Comparison of ENCODE assay signal across 19 cellular contexts in genomic region chr1:22676916-22677601, GRCh38. TPM values are rescaled to one million over a fixed set of nuclear protein-coding genes. Genes with fewer than 3 reads are reported as not detected.
A peak's percentile ranks its signal among the peaks of the same experiment; 100 is the strongest.
DNase-seq lines count a peak whose midpoint lies in the region; ATAC-seq and TF ChIP-seq lines count a peak whose summit lies in the region.
"Had no signal": no experiment of that assay in that cellular context is flagged by ENCODE, and none has a peak within 500 bp of the region (broad histone marks: within the 10 kb centered on the region; RNA-seq: fewer than 3 reads in every experiment).

No MANE protein-coding gene starts in this region.

- peak; percentile 54 for ATAC-seq in mucosa of descending colon
- ATAC-seq in HG02642 (IDR thresholded peaks at IDR 0.05; ENCODE audit: poor library complexity, unreplicated experiment): no peak

- H3K9me3 ChIP-seq in mucosa of descending colon (no peaks in the 10 kb centered on the region), tibial nerve (no peaks in the 10 kb centered on the region), thyroid gland (no peaks in the 10 kb centered on the region)
- H3K9me3 ChIP-seq: Caco-2 had no signal

- WGBS in tibial nerve, 2 donors: 47 to 56% methylated on average over 20 to 29 of the region's 38 CpGs
- WGBS in thyroid gland, 2 donors: 60 to 65% methylated on average over 25 to 38 of the region's 38 CpGs

- no peaks in the 10 kb centered on the region for H3K36me3 ChIP-seq in mucosa of descending colon (ENCODE audit: low read depth)
- no peaks in the 10 kb centered on the region for H3K36me3 ChIP-seq in tibial nerve
- no peaks in the 10 kb centered on the region for H3K36me3 ChIP-seq in thyroid gland

- no peak overlapping the region for H3K4me3 ChIP-seq in mucosa of descending colon
- no peak overlapping the region for H3K4me3 ChIP-seq in tibial nerve
- H3K4me3 ChIP-seq in thyroid gland (replicated peaks in 1 of 3): no peak overlapping the region

- H3K27ac ChIP-seq in tibial nerve (peak overlapping the region in 3 of 4 donors; percentile 50 to 84 (median 56)), thyroid gland (no peak overlapping the region)

- intact Hi-C loops in mucosa of descending colon (cut with DNase I, micrococcal nuclease): no loop called here
- intact Hi-C loops in thyroid gland (cut with DNase I): no loop called here

- TF ChIP-seq CTCF in mucosa of descending colon (IDR thresholded peaks at IDR 0.05): no peak
- no peak for TF ChIP-seq CTCF in tibial nerve (IDR thresholded peaks at IDR 0.05)
- no peak for TF ChIP-seq CTCF in thyroid gland (IDR thresholded peaks at IDR 0.05)

- peak; percentile 23 for DNase-seq in NCI-H146 treated with DMSO at 0.1 percent for 48 hours (lab: John Stamatoyannopoulos, UW; ENCODE audit: unreplicated experiment)
- DNase-seq in astrocyte of the hippocampus (ENCODE audit: low read depth, low spot score): peak; percentile 28
- DNase-seq in mucosa of descending colon: peak in 1 of 3 donors; percentile 51
- DNase-seq in tibial nerve (ENCODE audit: low spot score in 2 of 2): no peak
- DNase-seq in thyroid gland: no peak
- DNase-seq in activated T-cell treated with anti-CD3 and anti-CD28 coated beads for 4 hours: no peak
- DNase-seq: Caco-2; CD4-positive, CD25-positive, alpha-beta regulatory T cell; DMS79; GOT3; KG1; NCI-H1694 treated with DMSO at 0.1 percent for 48 hours; NCI-H2107; NCI-H226; NCI-H526 treated with DMSO at 0.1 percent for 48 hours; OCI-M1; SIG-M5 had no signal

- H3K27me3 ChIP-seq in tibial nerve (peaks cover 0 to 20% of the 10 kb centered on the region in 2 donors), thyroid gland (no peaks in the 10 kb centered on the region)

- TF ChIP-seq POLR2A in tibial nerve (IDR thresholded peaks at IDR 0.05) (no peak), thyroid gland (IDR thresholded peaks at IDR 0.05) (no peak)

- TF ChIP-seq EP300 in tibial nerve (IDR thresholded peaks at IDR 0.05): peak in 1 of 2 donors; percentile 73

- no peaks in the 10 kb centered on the region for H3K4me1 ChIP-seq in mucosa of descending colon (ENCODE audit: low read depth)
- peaks cover 0 to 24% (median 4%) of the 10 kb centered on the region in 4 donors for H3K4me1 ChIP-seq in tibial nerve
- no peaks in the 10 kb centered on the region for H3K4me1 ChIP-seq in thyroid gland
- H3K4me1 ChIP-seq: Caco-2 had no signal

RNA-seq across cellular contexts. Expression of gene C1QB, which starts 24.0 kb away (rescaled TPM):
- total RNA-seq in mucosa of descending colon (100 to 1,000 TPM in 2 of 3 donors, 10 to 100 TPM in 1; 36.9 to 217 (median 215) TPM), tibial nerve (100 to 1,000 TPM; 252 to 592 (median 411) TPM), thyroid gland (100 to 1,000 TPM in 3 of 4 donors, 10 to 100 TPM in 1; 83.4 to 258 (median 146) TPM)
- total RNA-seq: B cell; Caco-2; CD4-positive, CD25-positive, alpha-beta regulatory T cell had no signal

RNA-seq across cellular contexts. Expression of gene EPHB2, which starts 33.6 kb away (rescaled TPM):
- 10 to 100 TPM; 22.7 to 76.7 (median 70.8) TPM for total RNA-seq in mucosa of descending colon
- total RNA-seq in tibial nerve: 10 to 100 TPM in 1 of 4 donors, 1 to 10 TPM in 3; 7.2 to 12.6 (median 9.1) TPM
- 10 to 100 TPM in 3 of 4 donors, 1 to 10 TPM in 1; 7.5 to 27.3 (median 23.8) TPM for total RNA-seq in thyroid gland
- total RNA-seq: CD4-positive, CD25-positive, alpha-beta regulatory T cell had no signal

RNA-seq across cellular contexts. Expression of gene C1QC, which starts 33.6 kb away (rescaled TPM):
- 100 to 1,000 TPM in 2 of 3 donors, 10 to 100 TPM in 1; 44.3 to 200 (median 189) TPM for total RNA-seq in mucosa of descending colon
- total RNA-seq in tibial nerve: 100 to 1,000 TPM; 130 to 315 (median 188) TPM
- total RNA-seq in thyroid gland: 100 to 1,000 TPM in 1 of 4 donors, 10 to 100 TPM in 3; 36.0 to 111 (median 69.5) TPM
- total RNA-seq: B cell; Caco-2; CD4-positive, CD25-positive, alpha-beta regulatory T cell had no signal

RNA-seq across cellular contexts. Expression of gene C1QA, which starts 40.6 kb away (rescaled TPM):
- 100 to 1,000 TPM in 2 of 3 donors, 10 to 100 TPM in 1; 30.1 to 167 (median 134) TPM for total RNA-seq in mucosa of descending colon
- total RNA-seq in tibial nerve: 100 to 1,000 TPM; 139 to 231 (median 182) TPM
- 100 to 1,000 TPM in 1 of 4 donors, 10 to 100 TPM in 3; 38.9 to 120 (median 65.3) TPM for total RNA-seq in thyroid gland
- total RNA-seq: B cell; Caco-2; CD4-positive, CD25-positive, alpha-beta regulatory T cell had no signal

Comparison
In these comparisons a context has a peak if more than half of its experiments do, and no peak if none do; other contexts are left out.
1. DNase-seq: peak in NCI-H146 treated with DMSO at 0.1 percent for 48 hours (single experiment) and astrocyte of the hippocampus (single experiment); none in tibial nerve (0 of 2), thyroid gland (0 of 2) and activated T-cell treated with anti-CD3 and anti-CD28 coated beads for 4 hours (single experiment).
2. H3K27ac ChIP-seq: peak in tibial nerve (3 of 4); none in thyroid gland (0 of 3).